In the genomic region with DNA sequence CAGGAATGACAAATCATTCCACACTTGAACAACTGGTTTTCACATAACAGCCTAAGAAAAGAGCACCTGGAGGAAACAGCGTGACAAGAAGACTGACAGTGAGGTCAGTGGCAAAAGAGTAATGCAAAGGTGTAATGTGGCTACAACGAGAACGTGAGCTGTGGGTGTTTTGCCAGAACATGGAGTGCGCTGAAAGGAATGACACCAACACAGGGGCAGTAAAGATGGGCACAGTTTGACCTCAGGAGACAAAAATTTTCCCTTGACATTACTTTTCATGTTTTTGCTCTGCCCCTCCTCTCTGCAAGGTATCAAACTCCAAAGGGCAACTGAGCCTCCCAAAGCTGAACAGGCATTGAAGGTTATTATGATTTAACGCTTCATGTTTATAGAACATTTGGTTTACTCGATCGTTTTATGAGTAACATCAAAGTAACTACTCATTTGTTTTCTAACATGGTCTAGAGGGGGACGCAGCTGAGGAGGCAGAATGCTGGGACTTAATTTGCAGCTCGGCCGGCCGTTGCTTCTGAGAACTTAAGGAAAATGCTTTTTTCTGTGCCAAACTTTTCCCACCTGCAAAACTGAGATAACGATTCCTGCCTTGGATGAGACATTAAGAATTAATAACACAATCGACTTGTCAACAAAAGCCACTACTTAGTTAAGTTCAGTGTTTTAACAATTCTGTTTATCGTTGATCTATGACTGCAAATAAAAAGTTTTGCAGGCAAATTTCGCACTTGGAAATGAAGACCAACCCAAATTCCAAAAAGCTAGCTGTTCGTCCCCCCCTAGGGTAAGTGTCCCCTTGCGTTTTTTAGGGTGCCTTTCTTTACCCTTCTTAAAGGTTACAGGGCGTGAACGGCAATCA, we compare ENCODE assay signal across 1 cellular context.
TF ChIP-seq lines count a peak whose summit lies in the region.

No MANE protein-coding gene starts in this region.

TF ChIP-seq in HepG2, 621 proteins besides CTCF, POLR2A, EP300 and RAD21 (continued from another document):
- TF ChIP-seq PAXIP1 (CRISPR knock-in tag; conservative IDR thresholded peaks at IDR 0.05) (peak; percentile 40), THRA (CRISPR knock-in tag; IDR thresholded peaks at IDR 0.05; ENCODE audit: borderline replicate concordance) (peak; percentile 65), ZNF713 (CRISPR knock-in tag; IDR thresholded peaks at IDR 0.05) (0 out of 2 replicates have a peak, but pooled peaks have one; percentile 32), SALL1 (CRISPR knock-in tag; IDR thresholded peaks at IDR 0.05) (peak; percentile 56), SRF (IDR thresholded peaks at IDR 0.05; ENCODE audit: low read depth, low read length) (no peak), ZNF792 (CRISPR knock-in tag; IDR thresholded peaks at IDR 0.05) (no peak), BCL6 (CRISPR knock-in tag; IDR thresholded peaks at IDR 0.05) (0 out of 2 replicates have a peak, but pooled peaks have one; percentile 11), PATZ1 (CRISPR knock-in tag; IDR thresholded peaks at IDR 0.05) (peak; percentile 34; the same call in 1 of the 2 replicates), ZFYVE20 (CRISPR knock-in tag; IDR thresholded peaks at IDR 0.05; ENCODE audit: borderline replicate concordance, low read depth) (no peak), ZNF775 (CRISPR knock-in tag; IDR thresholded peaks at IDR 0.05; ENCODE audit: borderline replicate concordance) (peak; percentile 12; the same call in 1 of the 2 replicates), ZHX1 (CRISPR knock-in tag; IDR thresholded peaks at IDR 0.05; ENCODE audit: low read depth) (peak; percentile 70; the same call in 1 of the 2 replicates), ZNF749 (CRISPR knock-in tag; IDR thresholded peaks at IDR 0.05; ENCODE audit: borderline replicate concordance) (0 out of 2 replicates have a peak, but pooled peaks have one; percentile 14), MED13 (CRISPR knock-in tag; IDR thresholded peaks at IDR 0.05) (0 out of 2 replicates have a peak, but pooled peaks have one; percentile 49)
- TF ChIP-seq, protein P1, sequence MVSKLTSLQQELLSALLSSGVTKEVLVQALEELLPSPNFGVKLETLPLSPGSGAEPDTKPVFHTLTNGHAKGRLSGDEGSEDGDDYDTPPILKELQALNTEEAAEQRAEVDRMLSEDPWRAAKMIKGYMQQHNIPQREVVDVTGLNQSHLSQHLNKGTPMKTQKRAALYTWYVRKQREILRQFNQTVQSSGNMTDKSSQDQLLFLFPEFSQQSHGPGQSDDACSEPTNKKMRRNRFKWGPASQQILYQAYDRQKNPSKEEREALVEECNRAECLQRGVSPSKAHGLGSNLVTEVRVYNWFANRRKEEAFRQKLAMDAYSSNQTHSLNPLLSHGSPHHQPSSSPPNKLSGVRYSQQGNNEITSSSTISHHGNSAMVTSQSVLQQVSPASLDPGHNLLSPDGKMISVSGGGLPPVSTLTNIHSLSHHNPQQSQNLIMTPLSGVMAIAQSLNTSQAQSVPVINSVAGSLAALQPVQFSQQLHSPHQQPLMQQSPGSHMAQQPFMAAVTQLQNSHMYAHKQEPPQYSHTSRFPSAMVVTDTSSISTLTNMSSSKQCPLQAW (CRISPR knock-in tag; IDR thresholded peaks at IDR 0.05) = 0 out of 2 replicates have a peak, but pooled peaks have one; percentile 39
